1 cellular context compared by ENCODE assay signal in the genomic region with DNA sequence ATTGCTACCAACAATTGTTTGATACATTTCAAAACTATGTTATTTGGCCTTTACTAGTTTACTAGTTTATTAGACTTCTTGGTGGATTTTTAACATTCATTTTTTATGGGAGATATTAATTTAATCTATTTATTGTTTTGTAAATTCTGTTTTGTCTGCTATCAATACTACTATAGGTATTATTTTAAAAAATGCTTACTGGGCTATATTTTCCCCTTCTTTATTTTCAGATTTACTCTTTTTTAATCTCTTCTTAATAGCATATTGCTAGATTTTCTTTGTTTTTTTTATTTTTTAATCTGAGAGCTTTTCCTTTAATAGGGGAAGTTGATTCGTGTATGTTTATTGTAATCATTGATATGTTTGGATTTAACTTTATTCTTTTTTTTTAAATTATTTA.
TF ChIP-seq lines count a peak whose summit lies in the region.

No MANE protein-coding gene starts in this region.

TF ChIP-seq in HepG2, 621 proteins besides CTCF, POLR2A, EP300 and RAD21 (continued from another document):
- TF ChIP-seq ZNF292 (CRISPR knock-in tag; IDR thresholded peaks at IDR 0.05; ENCODE audit: borderline replicate concordance, low read depth) (no peak), ZNF557 (CRISPR knock-in tag; IDR thresholded peaks at IDR 0.05) (no peak), MAX (IDR thresholded peaks at IDR 0.05) (no peak), MAFK (conservative IDR thresholded peaks at IDR 0.05 in 1 of 2, IDR thresholded peaks at IDR 0.05 in 1 of 2; ENCODE audit: low read length in 2 of 2) (peak; percentile 41 to 75; a peak in 3 of 4 replicates), MAFF (IDR thresholded peaks at IDR 0.05; ENCODE audit: low read depth, low read length) (peak; percentile 45; the same call in 1 of the 2 replicates), XBP1 (CRISPR knock-in tag; IDR thresholded peaks at IDR 0.05) (no peak), NR2F2 (IDR thresholded peaks at IDR 0.05; ENCODE audit: borderline replicate concordance, low read depth) (no peak), ZEB1 (IDR thresholded peaks at IDR 0.05; ENCODE audit: insufficient replicate concordance, low read depth) (no peak), PHB2 (IDR thresholded peaks at IDR 0.05; ENCODE audit: partially characterized antibody) (no peak), ZNF782 (CRISPR knock-in tag; IDR thresholded peaks at IDR 0.05; ENCODE audit: borderline replicate concordance) (no peak), ZNF337 (CRISPR knock-in tag; IDR thresholded peaks at IDR 0.05; ENCODE audit: borderline replicate concordance, low read depth) (no peak)
- TF ChIP-seq, protein P1, sequence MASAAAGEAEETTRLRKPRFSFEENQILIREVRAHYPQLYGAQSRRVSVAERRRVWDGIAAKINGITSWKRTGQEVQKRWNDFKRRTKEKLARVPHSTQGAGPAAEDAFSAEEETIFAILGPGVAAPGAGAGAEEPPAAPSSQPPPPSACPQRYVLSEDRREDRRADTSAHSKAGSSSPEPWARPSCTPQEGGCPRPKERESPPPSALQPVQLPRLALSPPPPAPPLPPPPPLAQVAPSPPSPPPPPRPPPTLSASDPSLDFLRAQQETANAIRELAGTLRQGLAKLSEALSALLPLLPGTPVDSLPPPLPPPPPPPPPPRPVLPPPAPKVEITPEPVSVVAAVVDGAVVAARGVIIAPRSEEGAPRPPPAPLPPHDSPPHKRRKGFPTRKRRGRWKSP (CRISPR knock-in tag; IDR thresholded peaks at IDR 0.05) = no peak
